In genomic region chr18:73950116-73950705, GRCh38 we compare ENCODE assay signal across 30 cellular contexts.
DNase-seq lines count a peak whose midpoint lies in the region; ATAC-seq, FAIRE-seq and TF ChIP-seq lines count a peak whose summit lies in the region.
"Had no signal": no experiment of that assay in that cellular context is flagged by ENCODE, and none has a peak within 500 bp of the region (broad histone marks: within the 10 kb centered on the region; RNA-seq: fewer than 3 reads in every experiment).

No MANE protein-coding gene starts in this region.

- TF ChIP-seq CTCF in bronchial epithelial cell (IDR thresholded peaks at IDR 0.05; ENCODE audit: insufficient read depth, low read length, severe bottlenecking) (no peak), GM20000 (IDR thresholded peaks at IDR 0.05; ENCODE audit: extremely low read depth, missing control alignments) (no peak)

- no peak overlapping the region for H3K4me3 ChIP-seq in bronchial epithelial cell (ENCODE audit: low read depth, low read length)
- H3K4me3 ChIP-seq: BLaER1 treated with 17β-estradiol and CSF1 and Interleukin-3, amounts not matched to agents 10 nM and 100 nM; GM12878; PC-9; SJSA1 had no signal

- FAIRE-seq in bronchial epithelial cell (lab: Jason Lieb, UNC) = no peak
- FAIRE-seq: A204.1, GM12878, HTR-8/SVneo had no signal

- H3K27me3 ChIP-seq in bronchial epithelial cell (ENCODE audit: control insufficient read depth, insufficient read depth, low read length) = no peaks in the 10 kb centered on the region
- H3K27me3 ChIP-seq: BLaER1 treated with 17β-estradiol and CSF1 and Interleukin-3, amounts not matched to agents 10 nM and 100 nM; SJSA1 had no signal

- no peak for ATAC-seq in GM21825 (IDR thresholded peaks at IDR 0.05; ENCODE audit: unreplicated experiment)
- ATAC-seq: GM12878, T-cell had no signal

- DNase-seq in Daoy (ENCODE audit: low read depth) (peak; percentile 15), M059J (ENCODE audit: low read depth) (peak; percentile 56), bronchial epithelial cell (ENCODE audit: low read depth) (peak; percentile 25), foreskin melanocyte (peak; percentile 6), NCI-H2107 (lab: John Stamatoyannopoulos, UW) (no peak), GM20000 (ENCODE audit: low spot score) (no peak)
- DNase-seq: AML-193; CD4-positive, alpha-beta T cell; DMS53; GDM1; H7; NCI-H1048; NCI-H1417; NCI-H1694 treated with DMSO at 0.1 percent for 48 hours; NCI-H2081; NCI-H2171; NCI-H446 treated with DMSO at 0.1 percent for 48 hours; NCI-H526; NCI-H82; NK-92 treated with Interleukin-12 subunit alpha and Interleukin-12 subunit beta, amount 100 ng/mL, for 24 hours; PC-9; Right ventricle myocardium superior; RPMI8226; T-cell had no signal

- no peaks in the 10 kb centered on the region for H3K36me3 ChIP-seq in bronchial epithelial cell (ENCODE audit: control insufficient read depth, insufficient read depth, low read length)
- H3K36me3 ChIP-seq: BLaER1 treated with 17β-estradiol and CSF1 and Interleukin-3, amounts not matched to agents 10 nM and 100 nM; SJSA1 had no signal

Comparison
In these comparisons a context has a peak if more than half of its experiments do, and no peak if none do; other contexts are left out.
1. DNase-seq: peak in Daoy (single experiment), M059J (single experiment), bronchial epithelial cell (single experiment) and foreskin melanocyte (single experiment); none in NCI-H2107 (single experiment) and GM20000 (single experiment).